In genomic region chr6:21800948-21801438, GRCh38 we compare ENCODE assay signal across 9 cellular contexts.
DNase-seq lines count a peak whose midpoint lies in the region; ATAC-seq and TF ChIP-seq lines count a peak whose summit lies in the region.
"Had no signal": no experiment of that assay in that cellular context is flagged by ENCODE, and none has a peak within 500 bp of the region (broad histone marks: within the 10 kb centered on the region; RNA-seq: fewer than 3 reads in every experiment).

No MANE protein-coding gene starts in this region.

- H3K27me3 ChIP-seq in H7 (ENCODE audit: control insufficient read depth, insufficient read depth, low read length): no peaks in the 10 kb centered on the region

- H3K36me3 ChIP-seq in H7 (replicated peaks; ENCODE audit: control insufficient read depth, insufficient read depth, low read length): no peaks in the 10 kb centered on the region; the same call in 1 of the 2 replicates

- DNase-seq in H7: peak; percentile 49
- DNase-seq in NCI-H2171 (lab: John Stamatoyannopoulos, UW): peak; percentile 91
- peak; percentile 77 for DNase-seq in epithelial cell of esophagus (ENCODE audit: low read depth)
- peak; percentile 28 for DNase-seq in skeletal muscle cell (ENCODE audit: low read depth)
- DNase-seq: activated CD8-positive, alpha-beta memory T cell treated with anti-CD3 and anti-CD28 coated beads for 24 hours; SHP77 had no signal

- H3K4me3 ChIP-seq in H7 (ENCODE audit: insufficient read depth, low read depth, low read length): no peak overlapping the region
- no peak overlapping the region for H3K4me3 ChIP-seq in epithelial cell of esophagus (ENCODE audit: low read length)
- H3K4me3 ChIP-seq in skeletal muscle cell (ENCODE audit: low read depth, low read length): no peak overlapping the region

- ATAC-seq in GM21737 (IDR thresholded peaks at IDR 0.05; ENCODE audit: unreplicated experiment) (no peak), GM21526 (IDR thresholded peaks at IDR 0.05; ENCODE audit: low FRiP score, unreplicated experiment) (no peak), GM18498 (IDR thresholded peaks at IDR 0.05; ENCODE audit: unreplicated experiment) (no peak)

- no peak for TF ChIP-seq CTCF in epithelial cell of esophagus (IDR thresholded peaks at IDR 0.05; ENCODE audit: insufficient read depth, low read depth, low read length, missing control alignments)

Comparison
In these comparisons a context has a peak if more than half of its experiments do, and no peak if none do; other contexts are left out.
1. DNase-seq: peak in every context shown above with its lines; median percentile 91 in NCI-H2171; 77 in epithelial cell of esophagus; 49 in H7; 28 in skeletal muscle cell.